Comparison of ENCODE assay signal across 8 cellular contexts in genomic region chr12:106090586-106091411, GRCh38. TPM values are rescaled to one million over a fixed set of nuclear protein-coding genes. Genes with fewer than 3 reads are reported as not detected.
DNase-seq lines count a peak whose midpoint lies in the region; ATAC-seq, FAIRE-seq and TF ChIP-seq lines count a peak whose summit lies in the region.
"Had no signal": no experiment of that assay in that cellular context is flagged by ENCODE, and none has a peak within 500 bp of the region (broad histone marks: within the 10 kb centered on the region; RNA-seq: fewer than 3 reads in every experiment).

No MANE protein-coding gene starts in this region.

- H3K27ac ChIP-seq in vagina = peak overlapping the region; percentile 86

- FAIRE-seq in RCC 7860 (lab: Jason Lieb, UNC) = peak; percentile 71

- no peak for TF ChIP-seq CTCF in mucosa of descending colon (IDR thresholded peaks at IDR 0.05)
- TF ChIP-seq CTCF in vagina (IDR thresholded peaks at IDR 0.05) = no peak

- H3K36me3 ChIP-seq in mucosa of descending colon (ENCODE audit: low read depth) (no peaks in the 10 kb centered on the region), vagina (peaks cover 0 to 5% of the 10 kb centered on the region in 2 donors)

- no peaks in the 10 kb centered on the region for H3K27me3 ChIP-seq in vagina

- DNase-seq in RCC 7860 (ENCODE audit: low spot score) (peak; percentile 69), mucosa of descending colon (no peak), vagina (ENCODE audit: extremely low spot score in 2 of 2) (no peak), T-helper 9 cell (no peak), NCI-H1436 (lab: John Stamatoyannopoulos, UW) (no peak)
- DNase-seq in activated CD4-positive, CD25-positive, alpha-beta regulatory T cell (lab: John Stamatoyannopoulos, UW) = no peak
- DNase-seq: activated CD4-positive, alpha-beta T cell treated with anti-CD3 and anti-CD28 coated beads, Interleukin-2, amount 10 ng/mL, durations not matched to agents 7 days and 5 days had no signal

- intact Hi-C loops in mucosa of descending colon (cut with DNase I, micrococcal nuclease) = no loop called here
- intact Hi-C loops in vagina (cut with DNase I) = no loop called here

- H3K4me3 ChIP-seq in mucosa of descending colon = no peak overlapping the region
- H3K4me3 ChIP-seq in vagina = no peak overlapping the region

- peak; percentile 39 for ATAC-seq in esophagus mucosa
- peak; percentile 28 for ATAC-seq in mucosa of descending colon

- TF ChIP-seq POLR2A in vagina (IDR thresholded peaks at IDR 0.05) = no peak

- H3K4me1 ChIP-seq in mucosa of descending colon (ENCODE audit: low read depth) (no peaks in the 10 kb centered on the region), vagina (peaks cover 72% of the 10 kb centered on the region)

- H3K9me3 ChIP-seq in mucosa of descending colon = no peaks in the 10 kb centered on the region
- no peaks in the 10 kb centered on the region for H3K9me3 ChIP-seq in vagina

RNA-seq across cellular contexts. Expression of gene NUAK1, which starts 48.0 kb away (rescaled TPM):
- 1.7 TPM for total RNA-seq in esophagus mucosa
- 1 to 10 TPM; 4.9 to 6.8 (median 5.4) TPM for total RNA-seq in mucosa of descending colon
- 22.8 TPM for total RNA-seq in vagina
- total RNA-seq: activated CD4-positive, alpha-beta T cell treated with anti-CD3 and anti-CD28 coated beads, Interleukin-2, amount 10 ng/mL, durations not matched to agents 7 days and 5 days had no signal
